ENCODE assay signal across 19 cellular contexts in the genomic region with DNA sequence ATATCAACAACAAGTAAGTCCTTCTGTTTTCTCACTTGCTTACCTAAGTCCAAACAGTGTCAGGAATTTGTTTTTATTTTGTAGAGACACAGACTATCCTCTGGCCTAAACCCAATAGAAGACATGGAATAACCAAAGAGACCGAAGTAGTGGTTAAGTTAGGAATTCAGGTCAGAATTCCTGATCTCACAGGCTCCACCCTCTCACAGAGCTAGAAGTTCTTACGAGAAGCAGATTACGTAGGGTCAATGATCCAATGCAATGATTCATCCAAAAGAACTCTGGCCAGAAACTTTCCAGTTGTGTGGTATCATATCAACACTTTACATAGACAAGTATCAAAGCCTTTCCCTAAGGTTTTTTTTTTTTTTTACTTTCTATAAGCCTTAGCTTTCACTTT.
DNase-seq lines count a peak whose midpoint lies in the region; ATAC-seq, FAIRE-seq and TF ChIP-seq lines count a peak whose summit lies in the region.
"Had no signal": no experiment of that assay in that cellular context is flagged by ENCODE, and none has a peak within 500 bp of the region (broad histone marks: within the 10 kb centered on the region; RNA-seq: fewer than 3 reads in every experiment).

No MANE protein-coding gene starts in this region.

- H3K27ac ChIP-seq in left ventricle myocardium inferior (replicated peaks): no peak overlapping the region
- H3K27ac ChIP-seq in brain microvascular endothelial cell: no peak overlapping the region
- H3K27ac ChIP-seq: gastroesophageal sphincter had no signal

- H3K4me3 ChIP-seq in left ventricle myocardium inferior (no peak overlapping the region), brain microvascular endothelial cell (ENCODE audit: low read depth, low read length) (no peak overlapping the region), HAP-1 (no peak overlapping the region)
- H3K4me3 ChIP-seq: gastroesophageal sphincter had no signal

- intact Hi-C loops in Right ventricle myocardium inferior (cut with DNase I) (no loop called here), left ventricle myocardium inferior (cut with micrococcal nuclease) (no loop called here)

- FAIRE-seq in urothelium cell line (lab: Jason Lieb, UNC): no peak
- FAIRE-seq: A204.1 had no signal

- no peaks in the 10 kb centered on the region for H3K27me3 ChIP-seq in left ventricle myocardium inferior (ENCODE audit: low read depth)
- H3K27me3 ChIP-seq in brain microvascular endothelial cell (replicated peaks): no peaks in the 10 kb centered on the region
- H3K27me3 ChIP-seq in HAP-1 (ENCODE audit: low read depth): peaks cover 6% of the 10 kb centered on the region; the same call in 1 of the 2 replicates
- H3K27me3 ChIP-seq: gastroesophageal sphincter had no signal

- peak; percentile 56 for ATAC-seq in Right ventricle myocardium inferior
- ATAC-seq in HG03432 (IDR thresholded peaks at IDR 0.05; ENCODE audit: unreplicated experiment): no peak
- ATAC-seq: activated CD4-positive, alpha-beta T cell treated with anti-CD3 and anti-CD28 coated beads for 36 hours; gastroesophageal sphincter; naive thymus-derived CD8-positive, alpha-beta T cell had no signal

- no peaks in the 10 kb centered on the region for H3K4me1 ChIP-seq in left ventricle myocardium inferior
- no peaks in the 10 kb centered on the region for H3K4me1 ChIP-seq in HAP-1

- H3K9me3 ChIP-seq in left ventricle myocardium inferior (replicated peaks): no peaks in the 10 kb centered on the region
- no peaks in the 10 kb centered on the region for H3K9me3 ChIP-seq in HAP-1
- H3K9me3 ChIP-seq: gastroesophageal sphincter had no signal

- no peak for DNase-seq in Right ventricle myocardium inferior (ENCODE audit: missing footprints)
- no peak for DNase-seq in left ventricle myocardium inferior
- peak; percentile 94 for DNase-seq in brain microvascular endothelial cell
- DNase-seq in iris pigment epithelial cell (ENCODE audit: low read depth): peak; percentile 96
- DNase-seq in urothelium cell line (ENCODE audit: low spot score): peak; percentile 25
- DNase-seq in HAP-1 (ENCODE audit: low spot score in 2 of 2): no peak
- DNase-seq in activated CD4-positive, alpha-beta T cell treated with anti-CD3 and anti-CD28 coated beads, Interleukin-2, amount 50 U/mL, for 4 hours: no peak
- DNase-seq: activated CD4-positive, alpha-beta T cell treated with anti-CD3 and anti-CD28 coated beads for 36 hours; activated T-cell treated with anti-CD3 and anti-CD28 coated beads for 4 hours; H7; islet precursor cell; Karpas-422; naive thymus-derived CD8-positive, alpha-beta T cell; NCI-H1930; NCI-H526 treated with DMSO at 0.1 percent for 48 hours; T-helper 2 cell had no signal

- in situ Hi-C loops in brain microvascular endothelial cell (cut with HindIII; ENCODE audit: low pct_ligation_motif_present, low sequenced_read_pairs) (no loop called here), HAP-1 (cut with MboI; ENCODE audit: low sequenced_read_pairs) (no loop called here)

- no peak for TF ChIP-seq CTCF in left ventricle myocardium inferior (IDR thresholded peaks at IDR 0.05; ENCODE audit: borderline replicate concordance)
- TF ChIP-seq CTCF in brain microvascular endothelial cell (IDR thresholded peaks at IDR 0.05; ENCODE audit: low read depth, low read length, missing control alignments): no peak

- H3K36me3 ChIP-seq in left ventricle myocardium inferior (no peaks in the 10 kb centered on the region), brain microvascular endothelial cell (replicated peaks) (no peaks in the 10 kb centered on the region), HAP-1 (replicated peaks) (no peaks in the 10 kb centered on the region)
- H3K36me3 ChIP-seq: gastroesophageal sphincter had no signal

Comparison
In these comparisons a context has a peak if more than half of its experiments do, and no peak if none do; other contexts are left out.
1. DNase-seq: peak in brain microvascular endothelial cell (single experiment), iris pigment epithelial cell (single experiment) and urothelium cell line (single experiment); none in Right ventricle myocardium inferior (single experiment), left ventricle myocardium inferior (single experiment), HAP-1 (0 of 2) and activated CD4-positive, alpha-beta T cell treated with anti-CD3 and anti-CD28 coated beads, Interleukin-2, amount 50 U/mL, for 4 hours (0 of 2).